19 cellular contexts compared by ENCODE assay signal in the genomic region with DNA sequence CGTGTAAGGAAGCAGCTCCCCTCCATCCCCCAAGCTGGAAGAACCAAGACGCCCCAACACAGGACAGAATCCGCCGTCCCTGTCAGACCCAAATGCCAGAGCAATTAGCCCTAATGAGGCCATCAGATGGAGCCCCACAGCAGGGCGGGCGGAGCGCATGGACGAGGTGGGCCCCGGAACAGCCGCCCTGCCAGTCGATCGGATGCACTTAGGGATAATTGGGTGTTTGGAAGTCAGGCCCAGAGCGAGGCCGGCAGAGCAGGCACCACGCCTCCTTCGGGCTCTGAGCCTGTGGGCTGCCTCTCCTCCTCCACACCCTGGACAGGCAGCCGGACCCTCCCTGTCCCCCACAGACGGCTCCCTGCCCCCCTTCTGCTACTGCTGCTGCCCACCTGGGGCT. TPM values are rescaled to one million over a fixed set of nuclear protein-coding genes. Genes with fewer than 3 reads are reported as not detected.
"Had no signal": no experiment of that assay in that cellular context is flagged by ENCODE, and none has a peak within 500 bp of the region (broad histone marks: within the 10 kb centered on the region; RNA-seq: fewer than 3 reads in every experiment).

No MANE protein-coding gene starts in this region.

- H3K4me3 ChIP-seq: coronary artery, hepatocyte, prostate gland, right lobe of liver, suprapubic skin, thyroid gland, upper lobe of left lung had no signal

- H3K27ac ChIP-seq: coronary artery, hepatocyte, parathyroid adenoma, prostate gland, right lobe of liver, suprapubic skin, thyroid gland, upper lobe of left lung had no signal

- H3K27me3 ChIP-seq: hepatocyte, right lobe of liver, thyroid gland, upper lobe of left lung had no signal

- H3K4me1 ChIP-seq: parathyroid adenoma, prostate gland, right lobe of liver, upper lobe of left lung had no signal

- H2AFZ ChIP-seq: hepatocyte, parathyroid adenoma had no signal

- DNase-seq: effector CD4-positive, alpha-beta T cell; endodermal cell; foreskin melanocyte; head of caudate nucleus; kidney glomerular epithelial cell; mammary epithelial cell; natural killer cell; occipital lobe; right lobe of liver; stimulated activated CD4-positive, alpha-beta T cell treated with anti-CD3 and anti-CD28 coated beads, Interleukin-4, amount 100 ng/mL, for 1 hour; stimulated activated CD8-positive, alpha-beta memory T cell treated with anti-CD3 and anti-CD28 coated beads, Interleukin-4, amount 100 ng/mL, for 48 hours; stimulated activated naive CD8-positive, alpha-beta T cell treated with anti-CD3 and anti-CD28 coated beads, Interleukin-15, Interleukin-2, amounts not matched to agents 100 U/mL and 50 U/mL, for 24 hours; thyroid gland had no signal

- H3K36me3 ChIP-seq: prostate gland, right lobe of liver, suprapubic skin, thyroid gland, upper lobe of left lung had no signal

- H3K4me2 ChIP-seq: hepatocyte had no signal

- H3K9me3 ChIP-seq: prostate gland, right lobe of liver, suprapubic skin, thyroid gland, upper lobe of left lung had no signal

- H3K9ac ChIP-seq: parathyroid adenoma had no signal

RNA-seq across cellular contexts. Expression of a gene that starts 16.1 kb away (rescaled TPM):
- polyA plus RNA-seq: hepatocyte, mammary epithelial cell had no signal
